In genomic region chr22:45597460-45598192, GRCh38 we compare ENCODE assay signal across 1 cellular context.
A peak's percentile ranks its signal among the peaks of the same experiment; 100 is the strongest.
TF ChIP-seq lines count a peak whose summit lies in the region.

No MANE protein-coding gene starts in this region.

TF ChIP-seq in HepG2, 621 proteins besides CTCF, POLR2A, EP300 and RAD21 (continued from another document and continues in another):
- TF ChIP-seq THAP8 (CRISPR knock-in tag; IDR thresholded peaks at IDR 0.05; ENCODE audit: borderline replicate concordance) = no peak
- peak; percentile 65 for TF ChIP-seq FOXJ3 (CRISPR knock-in tag; IDR thresholded peaks at IDR 0.05; ENCODE audit: borderline replicate concordance)
- peak; percentile 76 for TF ChIP-seq PAXIP1 (CRISPR knock-in tag; conservative IDR thresholded peaks at IDR 0.05)
- TF ChIP-seq ETS1 (CRISPR knock-in tag; IDR thresholded peaks at IDR 0.05) = no peak
- TF ChIP-seq MYNN (CRISPR knock-in tag; IDR thresholded peaks at IDR 0.05; ENCODE audit: low read depth) = no peak
- TF ChIP-seq ZNF660 (CRISPR knock-in tag; IDR thresholded peaks at IDR 0.05; ENCODE audit: borderline replicate concordance, low read depth) = no peak
- TF ChIP-seq ZBTB38 (CRISPR knock-in tag; IDR thresholded peaks at IDR 0.05) = no peak; the same call in 1 of the 2 replicates
- TF ChIP-seq PRDM4 (CRISPR knock-in tag; IDR thresholded peaks at IDR 0.05; ENCODE audit: borderline replicate concordance) = no peak
- peak; percentile 80; the same call in 1 of the 2 replicates for TF ChIP-seq MEIS2 (CRISPR knock-in tag; IDR thresholded peaks at IDR 0.05)
- TF ChIP-seq DR1 (CRISPR knock-in tag; IDR thresholded peaks at IDR 0.05) = no peak
- TF ChIP-seq LCORL (IDR thresholded peaks at IDR 0.05) = no peak
- TF ChIP-seq LCORL (CRISPR knock-in tag; IDR thresholded peaks at IDR 0.05) = peak; percentile 94
- TF ChIP-seq SIN3A (IDR thresholded peaks at IDR 0.05; ENCODE audit: borderline replicate concordance, low read depth, low read length) = no peak
- TF ChIP-seq SRSF1 (optimal IDR thresholded peaks at IDR 0.05; ENCODE audit: low read depth, low read length) = peak; percentile 29
- TF ChIP-seq PHF8 (CRISPR knock-in tag; IDR thresholded peaks at IDR 0.05) = no peak
- no peak for TF ChIP-seq RARG (CRISPR knock-in tag; IDR thresholded peaks at IDR 0.05; ENCODE audit: low read depth)
- TF ChIP-seq RBAK (CRISPR knock-in tag; IDR thresholded peaks at IDR 0.05) = no peak
- no peak for TF ChIP-seq KLF6 (CRISPR knock-in tag; IDR thresholded peaks at IDR 0.05)
- peak; percentile 95 for TF ChIP-seq PITX1 (CRISPR knock-in tag; IDR thresholded peaks at IDR 0.05)
- TF ChIP-seq ISL2 (CRISPR knock-in tag; IDR thresholded peaks at IDR 0.05) = peak; percentile 47; the same call in 1 of the 2 replicates
- TF ChIP-seq HINFP (CRISPR knock-in tag; IDR thresholded peaks at IDR 0.05; ENCODE audit: low read depth) = peak; percentile 60; the same call in 1 of the 2 replicates
- no peak for TF ChIP-seq CENPBD1 (CRISPR knock-in tag; IDR thresholded peaks at IDR 0.05; ENCODE audit: borderline replicate concordance, low read depth)
- TF ChIP-seq HMGA1 (CRISPR knock-in tag; conservative IDR thresholded peaks at IDR 0.05) = no peak
- peak; percentile 36; the same call in 1 of the 2 replicates for TF ChIP-seq ESRRA (CRISPR knock-in tag; IDR thresholded peaks at IDR 0.05; ENCODE audit: low read depth)
- peak; percentile 59 for TF ChIP-seq HOXA3 (CRISPR knock-in tag; IDR thresholded peaks at IDR 0.05)
- TF ChIP-seq ZKSCAN5 (CRISPR knock-in tag; IDR thresholded peaks at IDR 0.05) = no peak
- TF ChIP-seq ZNF318 (CRISPR knock-in tag; IDR thresholded peaks at IDR 0.05) = no peak
- no peak for TF ChIP-seq SATB2 (CRISPR knock-in tag; IDR thresholded peaks at IDR 0.05)
- TF ChIP-seq FOXO1 (CRISPR knock-in tag; IDR thresholded peaks at IDR 0.05) = 0 out of 2 replicates have a peak, but pooled peaks have one; percentile 38
- no peak for TF ChIP-seq ZNF441 (CRISPR knock-in tag; IDR thresholded peaks at IDR 0.05; ENCODE audit: borderline replicate concordance)
- no peak for TF ChIP-seq ZNF44 (CRISPR knock-in tag; IDR thresholded peaks at IDR 0.05)
- TF ChIP-seq ATF3 (CRISPR knock-in tag; IDR thresholded peaks at IDR 0.05) = no peak
- no peak for TF ChIP-seq NCOA1 (CRISPR knock-in tag; IDR thresholded peaks at IDR 0.05)
- TF ChIP-seq ZFP36L2 (CRISPR knock-in tag; IDR thresholded peaks at IDR 0.05) = no peak
- TF ChIP-seq E2F2 (CRISPR knock-in tag; IDR thresholded peaks at IDR 0.05; ENCODE audit: borderline replicate concordance) = no peak
- no peak for TF ChIP-seq ZNF354B (CRISPR knock-in tag; IDR thresholded peaks at IDR 0.05)
- no peak for TF ChIP-seq MAFK (conservative IDR thresholded peaks at IDR 0.05 in 1 of 2, IDR thresholded peaks at IDR 0.05 in 1 of 2; ENCODE audit: low read length in 2 of 2)
- no peak for TF ChIP-seq FLYWCH1 (CRISPR knock-in tag; IDR thresholded peaks at IDR 0.05)
- no peak for TF ChIP-seq ZNF260 (CRISPR knock-in tag; IDR thresholded peaks at IDR 0.05; ENCODE audit: borderline replicate concordance, low read depth)
- TF ChIP-seq TFE3 (CRISPR knock-in tag; IDR thresholded peaks at IDR 0.05) = no peak
- 0 out of 2 replicates have a peak, but pooled peaks have one; percentile 39 for TF ChIP-seq ZNF510 (CRISPR knock-in tag; IDR thresholded peaks at IDR 0.05; ENCODE audit: low read depth)
